Comparison of ENCODE assay signal across 2 cellular contexts in the genomic region with DNA sequence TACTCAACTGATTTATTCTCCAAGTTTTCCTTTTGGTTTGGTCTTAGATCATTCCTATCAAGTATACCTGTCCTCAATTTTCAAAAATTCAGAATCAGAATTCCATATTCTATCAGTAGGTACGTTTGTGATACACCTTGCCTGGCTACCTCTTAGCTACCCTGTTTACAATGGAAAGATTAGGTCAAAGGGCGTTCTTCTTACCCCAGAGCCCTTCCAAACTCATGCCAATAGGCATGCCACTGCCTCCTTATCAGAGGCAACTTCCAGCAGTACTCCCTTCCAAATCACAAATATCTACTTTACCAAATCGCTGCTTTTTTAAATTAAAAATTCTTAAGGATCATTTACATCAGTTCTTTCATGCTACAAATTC.
TF ChIP-seq lines count a peak whose summit lies in the region.

No MANE protein-coding gene starts in this region.

TF ChIP-seq in H1, 55 proteins besides CTCF, POLR2A, EP300 and RAD21:
- TF ChIP-seq JUND (IDR thresholded peaks at IDR 0.05; ENCODE audit: low read length), result no peak
- TF ChIP-seq PHF8 (conservative IDR thresholded peaks at IDR 0.05; ENCODE audit: low read depth, low read length), result no peak
- TF ChIP-seq SIX5 (IDR thresholded peaks at IDR 0.05; ENCODE audit: low read depth, low read length), result no peak
- TF ChIP-seq KDM4A (IDR thresholded peaks at IDR 0.05; ENCODE audit: low read depth, low read length, severe bottlenecking), result no peak
- TF ChIP-seq KDM5A (IDR thresholded peaks at IDR 0.05; ENCODE audit: low read length), result no peak
- no peak for TF ChIP-seq TEAD4 (IDR thresholded peaks at IDR 0.05; ENCODE audit: low read depth, low read length)
- no peak for TF ChIP-seq SRF (IDR thresholded peaks at IDR 0.05; ENCODE audit: low read depth, low read length)
- TF ChIP-seq EZH2 (IDR thresholded peaks at IDR 0.05; ENCODE audit: low read depth, low read length, severe bottlenecking), result no peak
- TF ChIP-seq RBBP5 (IDR thresholded peaks at IDR 0.05; ENCODE audit: borderline replicate concordance, low read depth, low read length), result no peak
TF ChIP-seq in H1: peak in this region for 0.

TF ChIP-seq in neural cell, 6 proteins besides CTCF, POLR2A, EP300 and RAD21:
- no peak for TF ChIP-seq EZH2 (IDR thresholded peaks at IDR 0.05; ENCODE audit: borderline replicate concordance, insufficient read depth, low read length, poor library complexity, severe bottlenecking)
- TF ChIP-seq SMC3 (conservative IDR thresholded peaks at IDR 0.05; ENCODE audit: poor library complexity), result no peak
- TF ChIP-seq MXI1 (conservative IDR thresholded peaks at IDR 0.05; ENCODE audit: poor library complexity, severe bottlenecking), result no peak
- TF ChIP-seq, protein P1, sequence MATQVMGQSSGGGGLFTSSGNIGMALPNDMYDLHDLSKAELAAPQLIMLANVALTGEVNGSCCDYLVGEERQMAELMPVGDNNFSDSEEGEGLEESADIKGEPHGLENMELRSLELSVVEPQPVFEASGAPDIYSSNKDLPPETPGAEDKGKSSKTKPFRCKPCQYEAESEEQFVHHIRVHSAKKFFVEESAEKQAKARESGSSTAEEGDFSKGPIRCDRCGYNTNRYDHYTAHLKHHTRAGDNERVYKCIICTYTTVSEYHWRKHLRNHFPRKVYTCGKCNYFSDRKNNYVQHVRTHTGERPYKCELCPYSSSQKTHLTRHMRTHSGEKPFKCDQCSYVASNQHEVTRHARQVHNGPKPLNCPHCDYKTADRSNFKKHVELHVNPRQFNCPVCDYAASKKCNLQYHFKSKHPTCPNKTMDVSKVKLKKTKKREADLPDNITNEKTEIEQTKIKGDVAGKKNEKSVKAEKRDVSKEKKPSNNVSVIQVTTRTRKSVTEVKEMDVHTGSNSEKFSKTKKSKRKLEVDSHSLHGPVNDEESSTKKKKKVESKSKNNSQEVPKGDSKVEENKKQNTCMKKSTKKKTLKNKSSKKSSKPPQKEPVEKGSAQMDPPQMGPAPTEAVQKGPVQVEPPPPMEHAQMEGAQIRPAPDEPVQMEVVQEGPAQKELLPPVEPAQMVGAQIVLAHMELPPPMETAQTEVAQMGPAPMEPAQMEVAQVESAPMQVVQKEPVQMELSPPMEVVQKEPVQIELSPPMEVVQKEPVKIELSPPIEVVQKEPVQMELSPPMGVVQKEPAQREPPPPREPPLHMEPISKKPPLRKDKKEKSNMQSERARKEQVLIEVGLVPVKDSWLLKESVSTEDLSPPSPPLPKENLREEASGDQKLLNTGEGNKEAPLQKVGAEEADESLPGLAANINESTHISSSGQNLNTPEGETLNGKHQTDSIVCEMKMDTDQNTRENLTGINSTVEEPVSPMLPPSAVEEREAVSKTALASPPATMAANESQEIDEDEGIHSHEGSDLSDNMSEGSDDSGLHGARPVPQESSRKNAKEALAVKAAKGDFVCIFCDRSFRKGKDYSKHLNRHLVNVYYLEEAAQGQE (IDR thresholded peaks at IDR 0.05; ENCODE audit: borderline replicate concordance), result no peak
TF ChIP-seq in neural cell: peak in this region for 0.
